Comparison of ENCODE assay signal across 9 cellular contexts in genomic region chr20:19785173-19785799, GRCh38. TPM values are rescaled to one million over a fixed set of nuclear protein-coding genes. Genes with fewer than 3 reads are reported as not detected.
DNase-seq lines count a peak whose midpoint lies in the region; ATAC-seq and TF ChIP-seq lines count a peak whose summit lies in the region.
"Had no signal": no experiment of that assay in that cellular context is flagged by ENCODE, and none has a peak within 500 bp of the region (broad histone marks: within the 10 kb centered on the region; RNA-seq: fewer than 3 reads in every experiment).

No MANE protein-coding gene starts in this region.

- H3K27ac ChIP-seq in OCI-LY3 (ENCODE audit: low read length) (no peak overlapping the region), dorsolateral prefrontal cortex (peak overlapping the region in 54 of 59 donors; percentile 1 to 82 (median 70)), mesodermal cell (ENCODE audit: low read depth, low read length, severe bottlenecking) (peak overlapping the region; percentile 78)

- H3K4me1 ChIP-seq in OCI-LY3 (ENCODE audit: low read length) (peaks cover 21% of the 10 kb centered on the region), mesodermal cell (ENCODE audit: control insufficient read depth, insufficient read depth, low read length, poor library complexity, severe bottlenecking) (peaks cover 28% of the 10 kb centered on the region)

- DNase-seq in dorsolateral prefrontal cortex (no peak), type B pancreatic cell (ENCODE audit: extremely low spot score, unreplicated experiment) (no peak), posterior cingulate gyrus (no peak), AG08395 (ENCODE audit: low spot score) (no peak)
- DNase-seq in activated T-cell treated with anti-CD3 and anti-CD28 coated beads, Interleukin-2, amount 50 U/mL, for 48 hours, result no peak
- DNase-seq: activated CD8-positive, alpha-beta memory T cell treated with anti-CD3 and anti-CD28 coated beads, Interleukin-2, amount 50 U/mL, for 4 hours had no signal

- H3K4me1 Mint-ChIP-seq in type B pancreatic cell (ENCODE audit: unreplicated experiment), result peaks cover 48% of the 10 kb centered on the region

- H3K36me3 ChIP-seq in OCI-LY3 (replicated peaks; ENCODE audit: low read depth, low read length) (no peaks in the 10 kb centered on the region), mesodermal cell (ENCODE audit: control insufficient read depth, insufficient read depth, low read length) (no peaks in the 10 kb centered on the region)

- H4K20me1 ChIP-seq in OCI-LY3 (ENCODE audit: insufficient read depth, low read length), result no peaks in the 10 kb centered on the region

- H3K9me3 ChIP-seq in OCI-LY3 (ENCODE audit: insufficient read depth, low read length), result no peaks in the 10 kb centered on the region
- H3K9me3 ChIP-seq in mesodermal cell (ENCODE audit: control insufficient read depth, low read length), result peaks cover 6% of the 10 kb centered on the region

- intact Hi-C loops in dorsolateral prefrontal cortex (cut with DNase I) (loop anchor here (1.0 to 10.0 kb wide), 5 partner anchors 90 to 210 kb away; no protein-coding TSS in a partner anchor), posterior cingulate gyrus (cut with DNase I) (loop anchor here (1.0 to 5.0 kb wide), 3 partner anchors 47 to 210 kb away; no protein-coding TSS in a partner anchor)

- 0 out of 2 replicates have a peak overlapping the region, but pooled peaks have one; percentile 3 for H3K9ac ChIP-seq in OCI-LY3 (ENCODE audit: low read length)

- no peak for ATAC-seq in GM18861 (IDR thresholded peaks at IDR 0.05; ENCODE audit: unreplicated experiment)

- peak overlapping the region; percentile 69 for H3K4me2 ChIP-seq in OCI-LY3 (ENCODE audit: low read length)

- peaks cover 19% of the 10 kb centered on the region for H3K9me3 Mint-ChIP-seq in type B pancreatic cell

- peak overlapping the region; percentile 65 for H3K4me3 Mint-ChIP-seq in type B pancreatic cell

- H3K4me3 ChIP-seq in OCI-LY3 (ENCODE audit: low read length), result peak overlapping the region; percentile 40
- H3K4me3 ChIP-seq in dorsolateral prefrontal cortex, result peak overlapping the region in 18 of 59 donors; percentile 5 to 33 (median 18)
- H3K4me3 ChIP-seq in mesodermal cell (ENCODE audit: extremely low read depth, insufficient read depth, low read length, poor library complexity, severe bottlenecking), result no peak overlapping the region

- peak overlapping the region; percentile 84 for H3K27ac Mint-ChIP-seq in type B pancreatic cell

- H3K36me3 Mint-ChIP-seq in type B pancreatic cell, result peaks cover 24% of the 10 kb centered on the region

- H2AFZ ChIP-seq in OCI-LY3 (ENCODE audit: low read depth, low read length), result peak overlapping the region; percentile 26; the same call in 1 of the 2 replicates

- no peaks in the 10 kb centered on the region for H3K27me3 Mint-ChIP-seq in type B pancreatic cell

- TF ChIP-seq CTCF in OCI-LY3 (IDR thresholded peaks at IDR 0.05; ENCODE audit: low read depth, low read length), result no peak
- peak in 16 of 56 donors; percentile 2 to 48 (median 12) for TF ChIP-seq CTCF in dorsolateral prefrontal cortex (IDR thresholded peaks at IDR 0.05 in 54 of 56, conservative IDR thresholded peaks at IDR 0.05 in 2 of 56; ENCODE audit: low read depth in 1 of 56, partially characterized antibody in 56 of 56)
- no peak for TF ChIP-seq CTCF in type B pancreatic cell (conservative IDR thresholded peaks at IDR 0.05)

- 29 to 33% methylated on average over 3 of the region's 4 CpGs for WGBS in mesodermal cell (ENCODE audit: insufficient coverage in 2 of 2), 2 experiments

- H3K27me3 ChIP-seq in OCI-LY3 (ENCODE audit: low read depth, low read length) (peaks cover 2% of the 10 kb centered on the region; the same call in 1 of the 2 replicates), dorsolateral prefrontal cortex (no peaks in the 10 kb centered on the region)

- H3K79me2 ChIP-seq in OCI-LY3 (ENCODE audit: low read length), result no peaks in the 10 kb centered on the region

RNA-seq across cellular contexts. Expression of gene RIN2, which starts 27.2 kb away (rescaled TPM):
- 10 to 100 TPM; 25.8 to 95.7 (median 45.8) TPM for total RNA-seq in dorsolateral prefrontal cortex
- polyA plus RNA-seq in mesodermal cell (2013, experiment 1 of 2), result 39.8 TPM
- 32.0 TPM for polyA plus RNA-seq in mesodermal cell (2013, experiment 2 of 2)
- 44.8 and 46.8 TPM in 2 replicates for total RNA-seq in type B pancreatic cell (ENCODE audit: low replicate concordance)
